In genomic region chr20:1855113-1855512, GRCh38 we compare ENCODE assay signal across 1 cellular context.
TF ChIP-seq lines count a peak whose summit lies in the region.

No MANE protein-coding gene starts in this region.

TF ChIP-seq in HepG2, 621 proteins besides CTCF, POLR2A, EP300 and RAD21 (continued from another document and continues in another):
- no peak for TF ChIP-seq EED (CRISPR knock-in tag; IDR thresholded peaks at IDR 0.05)
- TF ChIP-seq NR3C1 (CRISPR knock-in tag; IDR thresholded peaks at IDR 0.05): no peak
- TF ChIP-seq, protein P1, sequence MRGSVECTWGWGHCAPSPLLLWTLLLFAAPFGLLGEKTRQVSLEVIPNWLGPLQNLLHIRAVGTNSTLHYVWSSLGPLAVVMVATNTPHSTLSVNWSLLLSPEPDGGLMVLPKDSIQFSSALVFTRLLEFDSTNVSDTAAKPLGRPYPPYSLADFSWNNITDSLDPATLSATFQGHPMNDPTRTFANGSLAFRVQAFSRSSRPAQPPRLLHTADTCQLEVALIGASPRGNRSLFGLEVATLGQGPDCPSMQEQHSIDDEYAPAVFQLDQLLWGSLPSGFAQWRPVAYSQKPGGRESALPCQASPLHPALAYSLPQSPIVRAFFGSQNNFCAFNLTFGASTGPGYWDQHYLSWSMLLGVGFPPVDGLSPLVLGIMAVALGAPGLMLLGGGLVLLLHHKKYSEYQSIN (CRISPR knock-in tag; IDR thresholded peaks at IDR 0.05; ENCODE audit: borderline replicate concordance): no peak
- no peak for TF ChIP-seq DNMT1 (CRISPR knock-in tag; IDR thresholded peaks at IDR 0.05)
- TF ChIP-seq, protein P2, sequence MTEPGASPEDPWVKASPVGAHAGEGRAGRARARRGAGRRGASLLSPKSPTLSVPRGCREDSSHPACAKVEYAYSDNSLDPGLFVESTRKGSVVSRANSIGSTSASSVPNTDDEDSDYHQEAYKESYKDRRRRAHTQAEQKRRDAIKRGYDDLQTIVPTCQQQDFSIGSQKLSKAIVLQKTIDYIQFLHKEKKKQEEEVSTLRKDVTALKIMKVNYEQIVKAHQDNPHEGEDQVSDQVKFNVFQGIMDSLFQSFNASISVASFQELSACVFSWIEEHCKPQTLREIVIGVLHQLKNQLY (CRISPR knock-in tag; IDR thresholded peaks at IDR 0.05): no peak
- TF ChIP-seq ZNF383 (CRISPR knock-in tag; IDR thresholded peaks at IDR 0.05; ENCODE audit: borderline replicate concordance): no peak
- peak; percentile 90 for TF ChIP-seq PPARG (CRISPR knock-in tag; conservative IDR thresholded peaks at IDR 0.05)
- no peak for TF ChIP-seq ZNF850 (CRISPR knock-in tag; conservative IDR thresholded peaks at IDR 0.05)
- TF ChIP-seq PITX1 (CRISPR knock-in tag; IDR thresholded peaks at IDR 0.05): peak; percentile 40; the same call in 1 of the 2 replicates
- no peak for TF ChIP-seq ZZZ3 (CRISPR knock-in tag; IDR thresholded peaks at IDR 0.05; ENCODE audit: borderline replicate concordance)
- TF ChIP-seq, protein P3, sequence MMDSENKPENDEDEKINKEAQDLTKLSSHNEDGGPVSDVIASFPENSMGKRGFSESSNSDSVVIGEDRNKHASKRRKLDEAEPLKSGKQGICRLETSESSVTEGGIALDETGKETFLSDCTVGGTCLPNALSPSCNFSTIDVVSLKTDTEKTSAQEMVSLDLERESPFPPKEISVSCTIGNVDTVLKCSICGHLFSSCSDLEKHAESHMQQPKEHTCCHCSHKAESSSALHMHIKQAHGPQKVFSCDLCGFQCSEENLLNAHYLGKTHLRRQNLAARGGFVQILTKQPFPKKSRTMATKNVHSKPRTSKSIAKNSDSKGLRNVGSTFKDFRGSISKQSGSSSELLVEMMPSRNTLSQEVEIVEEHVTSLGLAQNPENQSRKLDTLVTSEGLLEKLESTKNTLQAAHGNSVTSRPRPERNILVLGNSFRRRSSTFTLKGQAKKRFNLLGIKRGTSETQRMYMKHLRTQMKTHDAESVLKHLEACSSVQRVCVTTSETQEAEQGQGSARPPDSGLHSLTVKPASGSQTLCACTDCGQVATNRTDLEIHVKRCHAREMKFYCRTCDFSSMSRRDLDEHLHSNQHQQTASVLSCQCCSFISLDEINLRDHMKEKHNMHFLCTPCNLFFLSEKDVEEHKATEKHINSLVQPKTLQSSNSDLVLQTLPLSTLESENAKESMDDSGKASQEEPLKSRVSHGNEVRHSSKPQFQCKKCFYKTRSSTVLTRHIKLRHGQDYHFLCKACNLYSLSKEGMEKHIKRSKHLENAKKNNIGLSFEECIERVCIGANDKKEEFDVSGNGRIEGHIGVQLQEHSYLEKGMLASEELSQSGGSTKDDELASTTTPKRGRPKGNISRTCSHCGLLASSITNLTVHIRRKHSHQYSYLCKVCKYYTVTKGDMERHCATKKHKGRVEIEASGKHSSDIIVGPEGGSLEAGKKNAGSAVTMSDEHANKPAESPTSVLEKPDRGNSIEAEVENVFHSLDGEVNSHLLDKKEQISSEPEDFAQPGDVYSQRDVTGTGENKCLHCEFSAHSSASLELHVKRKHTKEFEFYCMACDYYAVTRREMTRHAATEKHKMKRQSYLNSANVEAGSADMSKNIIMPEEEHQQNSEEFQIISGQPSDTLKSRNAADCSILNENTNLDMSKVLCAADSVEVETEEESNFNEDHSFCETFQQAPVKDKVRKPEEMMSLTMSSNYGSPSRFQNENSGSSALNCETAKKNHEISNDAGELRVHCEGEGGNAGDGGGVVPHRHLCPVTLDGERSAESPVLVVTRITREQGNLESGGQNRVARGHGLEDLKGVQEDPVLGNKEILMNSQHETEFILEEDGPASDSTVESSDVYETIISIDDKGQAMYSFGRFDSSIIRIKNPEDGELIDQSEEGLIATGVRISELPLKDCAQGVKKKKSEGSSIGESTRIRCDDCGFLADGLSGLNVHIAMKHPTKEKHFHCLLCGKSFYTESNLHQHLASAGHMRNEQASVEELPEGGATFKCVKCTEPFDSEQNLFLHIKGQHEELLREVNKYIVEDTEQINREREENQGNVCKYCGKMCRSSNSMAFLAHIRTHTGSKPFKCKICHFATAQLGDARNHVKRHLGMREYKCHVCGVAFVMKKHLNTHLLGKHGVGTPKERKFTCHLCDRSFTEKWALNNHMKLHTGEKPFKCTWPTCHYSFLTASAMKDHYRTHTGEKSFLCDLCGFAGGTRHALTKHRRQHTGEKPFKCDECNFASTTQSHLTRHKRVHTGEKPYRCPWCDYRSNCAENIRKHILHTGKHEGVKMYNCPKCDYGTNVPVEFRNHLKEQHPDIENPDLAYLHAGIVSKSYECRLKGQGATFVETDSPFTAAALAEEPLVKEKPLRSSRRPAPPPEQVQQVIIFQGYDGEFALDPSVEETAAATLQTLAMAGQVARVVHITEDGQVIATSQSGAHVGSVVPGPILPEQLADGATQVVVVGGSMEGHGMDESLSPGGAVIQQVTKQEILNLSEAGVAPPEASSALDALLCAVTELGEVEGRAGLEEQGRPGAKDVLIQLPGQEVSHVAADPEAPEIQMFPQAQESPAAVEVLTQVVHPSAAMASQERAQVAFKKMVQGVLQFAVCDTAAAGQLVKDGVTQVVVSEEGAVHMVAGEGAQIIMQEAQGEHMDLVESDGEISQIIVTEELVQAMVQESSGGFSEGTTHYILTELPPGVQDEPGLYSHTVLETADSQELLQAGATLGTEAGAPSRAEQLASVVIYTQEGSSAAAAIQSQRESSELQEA (CRISPR knock-in tag; IDR thresholded peaks at IDR 0.05; ENCODE audit: not compliant biosample characterization): no peak
- no peak for TF ChIP-seq SP140L (CRISPR knock-in tag; IDR thresholded peaks at IDR 0.05; ENCODE audit: borderline replicate concordance)
- no peak for TF ChIP-seq PHF20 (CRISPR knock-in tag; IDR thresholded peaks at IDR 0.05)
- no peak for TF ChIP-seq MED8 (CRISPR knock-in tag; IDR thresholded peaks at IDR 0.05; ENCODE audit: insufficient replicate concordance)
- TF ChIP-seq ZSCAN30 (CRISPR knock-in tag; IDR thresholded peaks at IDR 0.05): no peak
- TF ChIP-seq NFE2L1 (CRISPR knock-in tag; IDR thresholded peaks at IDR 0.05; ENCODE audit: borderline replicate concordance): no peak
- no peak for TF ChIP-seq PBX2 (CRISPR knock-in tag; IDR thresholded peaks at IDR 0.05)
- no peak for TF ChIP-seq HIVEP1 (CRISPR knock-in tag; IDR thresholded peaks at IDR 0.05)
- TF ChIP-seq SRSF1 (optimal IDR thresholded peaks at IDR 0.05; ENCODE audit: low read depth, low read length): no peak
- TF ChIP-seq IKZF4 (CRISPR knock-in tag; IDR thresholded peaks at IDR 0.05; ENCODE audit: borderline replicate concordance, low read depth, not compliant biosample characterization): no peak
- TF ChIP-seq, protein P4, sequence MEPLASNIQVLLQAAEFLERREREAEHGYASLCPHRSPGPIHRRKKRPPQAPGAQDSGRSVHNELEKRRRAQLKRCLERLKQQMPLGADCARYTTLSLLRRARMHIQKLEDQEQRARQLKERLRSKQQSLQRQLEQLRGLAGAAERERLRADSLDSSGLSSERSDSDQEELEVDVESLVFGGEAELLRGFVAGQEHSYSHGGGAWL (CRISPR knock-in tag; IDR thresholded peaks at IDR 0.05): no peak
- TF ChIP-seq ZBTB20 (CRISPR knock-in tag; IDR thresholded peaks at IDR 0.05; ENCODE audit: borderline replicate concordance, low read depth): no peak
- no peak for TF ChIP-seq FOXK2 (IDR thresholded peaks at IDR 0.05)
- TF ChIP-seq GFI1 (CRISPR knock-in tag; IDR thresholded peaks at IDR 0.05; ENCODE audit: borderline replicate concordance): peak; percentile 46; the same call in 1 of the 2 replicates
- TF ChIP-seq, protein P5, sequence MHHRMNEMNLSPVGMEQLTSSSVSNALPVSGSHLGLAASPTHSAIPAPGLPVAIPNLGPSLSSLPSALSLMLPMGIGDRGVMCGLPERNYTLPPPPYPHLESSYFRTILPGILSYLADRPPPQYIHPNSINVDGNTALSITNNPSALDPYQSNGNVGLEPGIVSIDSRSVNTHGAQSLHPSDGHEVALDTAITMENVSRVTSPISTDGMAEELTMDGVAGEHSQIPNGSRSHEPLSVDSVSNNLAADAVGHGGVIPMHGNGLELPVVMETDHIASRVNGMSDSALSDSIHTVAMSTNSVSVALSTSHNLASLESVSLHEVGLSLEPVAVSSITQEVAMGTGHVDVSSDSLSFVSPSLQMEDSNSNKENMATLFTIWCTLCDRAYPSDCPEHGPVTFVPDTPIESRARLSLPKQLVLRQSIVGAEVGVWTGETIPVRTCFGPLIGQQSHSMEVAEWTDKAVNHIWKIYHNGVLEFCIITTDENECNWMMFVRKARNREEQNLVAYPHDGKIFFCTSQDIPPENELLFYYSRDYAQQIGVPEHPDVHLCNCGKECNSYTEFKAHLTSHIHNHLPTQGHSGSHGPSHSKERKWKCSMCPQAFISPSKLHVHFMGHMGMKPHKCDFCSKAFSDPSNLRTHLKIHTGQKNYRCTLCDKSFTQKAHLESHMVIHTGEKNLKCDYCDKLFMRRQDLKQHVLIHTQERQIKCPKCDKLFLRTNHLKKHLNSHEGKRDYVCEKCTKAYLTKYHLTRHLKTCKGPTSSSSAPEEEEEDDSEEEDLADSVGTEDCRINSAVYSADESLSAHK (CRISPR knock-in tag; IDR thresholded peaks at IDR 0.05; ENCODE audit: borderline replicate concordance): no peak
- no peak for TF ChIP-seq AHR (CRISPR knock-in tag; IDR thresholded peaks at IDR 0.05)
- no peak for TF ChIP-seq KLF15 (CRISPR knock-in tag; IDR thresholded peaks at IDR 0.05; ENCODE audit: borderline replicate concordance)
- TF ChIP-seq MAZ (IDR thresholded peaks at IDR 0.05; ENCODE audit: borderline replicate concordance, low read depth, low read length): no peak
- TF ChIP-seq MAZ (CRISPR knock-in tag; IDR thresholded peaks at IDR 0.05; ENCODE audit: low read depth): no peak
- TF ChIP-seq ZNF3 (CRISPR knock-in tag; IDR thresholded peaks at IDR 0.05): no peak
- TF ChIP-seq SMC3 (IDR thresholded peaks at IDR 0.05; ENCODE audit: low read length): no peak
- TF ChIP-seq CAMTA2 (CRISPR knock-in tag; IDR thresholded peaks at IDR 0.05; ENCODE audit: borderline replicate concordance): no peak
- 0 out of 2 replicates have a peak, but pooled peaks have one; percentile 38 for TF ChIP-seq ELF1 (CRISPR knock-in tag; IDR thresholded peaks at IDR 0.05)
- TF ChIP-seq GRHL1 (CRISPR knock-in tag; conservative IDR thresholded peaks at IDR 0.05): no peak
- no peak for TF ChIP-seq ZNF501 (CRISPR knock-in tag; IDR thresholded peaks at IDR 0.05)
- peak; percentile 71 for TF ChIP-seq HDAC2 (CRISPR knock-in tag; IDR thresholded peaks at IDR 0.05)
- no peak for TF ChIP-seq ZBTB21 (CRISPR knock-in tag; IDR thresholded peaks at IDR 0.05)
- no peak for TF ChIP-seq ATF7-NPFF (CRISPR knock-in tag; IDR thresholded peaks at IDR 0.05; ENCODE audit: low read depth)
- no peak for TF ChIP-seq PTBP1 (IDR thresholded peaks at IDR 0.05; ENCODE audit: low read depth, low read length, poor library complexity, severe bottlenecking)
- TF ChIP-seq KAT8 (CRISPR knock-in tag; IDR thresholded peaks at IDR 0.05): 0 out of 2 replicates have a peak, but pooled peaks have one; percentile 26
- TF ChIP-seq TEF (CRISPR knock-in tag; IDR thresholded peaks at IDR 0.05): no peak
- TF ChIP-seq ZBTB49 (CRISPR knock-in tag; IDR thresholded peaks at IDR 0.05; ENCODE audit: borderline replicate concordance): no peak
- no peak for TF ChIP-seq ZFP62 (CRISPR knock-in tag; IDR thresholded peaks at IDR 0.05)
- TF ChIP-seq ZNF563 (CRISPR knock-in tag; IDR thresholded peaks at IDR 0.05): no peak
- TF ChIP-seq TRIM24 (CRISPR knock-in tag; IDR thresholded peaks at IDR 0.05): no peak
- no peak for TF ChIP-seq MAFK (conservative IDR thresholded peaks at IDR 0.05 in 1 of 2, IDR thresholded peaks at IDR 0.05 in 1 of 2; ENCODE audit: low read length in 2 of 2)
- TF ChIP-seq TMF1 (CRISPR knock-in tag; IDR thresholded peaks at IDR 0.05; ENCODE audit: low read depth): no peak
- no peak for TF ChIP-seq KLF6 (CRISPR knock-in tag; IDR thresholded peaks at IDR 0.05)
- peak; percentile 61; the same call in 1 of the 2 replicates for TF ChIP-seq ZSCAN9 (CRISPR knock-in tag; IDR thresholded peaks at IDR 0.05; ENCODE audit: borderline replicate concordance)
- TF ChIP-seq ZNF33B (CRISPR knock-in tag; IDR thresholded peaks at IDR 0.05): no peak
- TF ChIP-seq ZNF460 (CRISPR knock-in tag; IDR thresholded peaks at IDR 0.05; ENCODE audit: borderline replicate concordance): no peak
